13 cellular contexts compared by ENCODE assay signal in genomic region chr13:78431328-78431727, GRCh38.
A peak's percentile ranks its signal among the peaks of the same experiment; 100 is the strongest.
DNase-seq lines count a peak whose midpoint lies in the region; TF ChIP-seq lines count a peak whose summit lies in the region.
"Had no signal": no experiment of that assay in that cellular context is flagged by ENCODE, and none has a peak within 500 bp of the region (broad histone marks: within the 10 kb centered on the region; RNA-seq: fewer than 3 reads in every experiment).

No MANE protein-coding gene starts in this region.

- no peak overlapping the region for H3K4ac ChIP-seq in neuronal stem cell (ENCODE audit: low read length)

- H3K9me3 Mint-ChIP-seq in Caco-2 (ENCODE audit: unreplicated experiment), result no peaks in the 10 kb centered on the region
- H3K9me3 Mint-ChIP-seq: CD4-positive, alpha-beta T cell had no signal

- no peak overlapping the region for H3K23ac ChIP-seq in neuronal stem cell (ENCODE audit: low read depth, low read length, poor library complexity)

- H3K9me3 ChIP-seq in Caco-2 (no peaks in the 10 kb centered on the region), Loucy (ENCODE audit: insufficient read depth, low read depth, low read length) (no peaks in the 10 kb centered on the region), neuronal stem cell (replicated peaks in 1 of 2; ENCODE audit: control insufficient read depth in 2 of 2, insufficient read depth in 1 of 2, low read depth in 1 of 2, low read length in 2 of 2) (no peaks in the 10 kb centered on the region)

- no peaks in the 10 kb centered on the region for H3K79me1 ChIP-seq in neuronal stem cell (ENCODE audit: low read depth, low read length)

- H3F3A ChIP-seq in Loucy (ENCODE audit: low read depth), result no peaks in the 10 kb centered on the region

- no peaks in the 10 kb centered on the region for H3K9me2 ChIP-seq in Loucy (replicated peaks; ENCODE audit: low read depth, low read length)

- TF ChIP-seq CTCF in Caco-2 (IDR thresholded peaks at IDR 0.05; ENCODE audit: insufficient read depth in 1 of 2, low read depth in 1 of 2, low read length in 1 of 2, severe bottlenecking in 1 of 2, unreplicated experiment in 1 of 2), result no peak
- TF ChIP-seq CTCF in Loucy (conservative IDR thresholded peaks at IDR 0.05; ENCODE audit: low read length), result no peak

- no peaks in the 10 kb centered on the region for H3K79me2 ChIP-seq in Loucy (ENCODE audit: insufficient read depth, low read length)

- CTCF ChIA-PET in Caco-2 (lab: Charles Lee), result interaction anchor here (1.2 kb wide), 1 partner anchor 294 kb away, joined by 3 read pairs; no protein-coding TSS in a partner anchor

- H3K4me3 Mint-ChIP-seq in Caco-2 (ENCODE audit: unreplicated experiment), result no peak overlapping the region
- H3K4me3 Mint-ChIP-seq: B cell; CD4-positive, alpha-beta T cell had no signal

- H2BK12ac ChIP-seq in neuronal stem cell (ENCODE audit: low read length), result no peak overlapping the region

- peaks cover 33% of the 10 kb centered on the region for H3K4me1 ChIP-seq in Caco-2
- peaks cover 4% of the 10 kb centered on the region for H3K4me1 ChIP-seq in Loucy (ENCODE audit: insufficient read depth, low read length, poor library complexity, severe bottlenecking)
- H3K4me1 ChIP-seq in neuronal stem cell (ENCODE audit: control insufficient read depth in 2 of 2, insufficient read depth in 1 of 2, low read depth in 1 of 2, low read length in 2 of 2), result peaks cover 10 to 15% of the 10 kb centered on the region in 2 donors

- H3K4me3 ChIP-seq in Caco-2 (ENCODE audit: low read depth, low read length) (no peak overlapping the region), Loucy (ENCODE audit: low read length, poor library complexity, severe bottlenecking) (no peak overlapping the region), neuronal stem cell (ENCODE audit: low read length in 2 of 2) (no peak overlapping the region)
- H3K4me3 ChIP-seq: GM12878, GM23248 had no signal

- no peaks in the 10 kb centered on the region for H3K4me1 Mint-ChIP-seq in Caco-2 (ENCODE audit: low read depth, unreplicated experiment)
- H3K4me1 Mint-ChIP-seq: B cell had no signal

- H3K36me3 ChIP-seq in Caco-2 (ENCODE audit: control insufficient read depth, insufficient read depth, low read length) (no peaks in the 10 kb centered on the region), Loucy (ENCODE audit: insufficient read depth, low read length) (no peaks in the 10 kb centered on the region), neuronal stem cell (replicated peaks in 1 of 2; ENCODE audit: control insufficient read depth in 2 of 2, insufficient read depth in 2 of 2, low read length in 2 of 2) (no peaks in the 10 kb centered on the region)

- H2AFZ ChIP-seq in Loucy (ENCODE audit: low read length) (0 out of 2 replicates have a peak overlapping the region, but pooled peaks have one; percentile 6), neuronal stem cell (ENCODE audit: low read length) (peak overlapping the region; percentile 92)
- H2AFZ ChIP-seq: GM23248 had no signal

- H2BK15ac ChIP-seq in neuronal stem cell (ENCODE audit: low read length), result no peak overlapping the region

- POLR2A ChIA-PET in Caco-2 (lab: Charles Lee), result no interaction called here

- H3K36me3 Mint-ChIP-seq in Caco-2 (ENCODE audit: insufficient read depth, unreplicated experiment), result no peaks in the 10 kb centered on the region

- no CpG with 5 or more reads among the region's 1 CpG for WGBS in neuronal stem cell (ENCODE audit: extremely low coverage in 2 of 2, insufficient read length in 2 of 2, insufficient replicate concordance in 1 of 2), 2 donors

- no peaks in the 10 kb centered on the region for H4K20me1 ChIP-seq in Loucy (ENCODE audit: insufficient read depth, low read length, poor library complexity, severe bottlenecking)

- H2BK5ac ChIP-seq in neuronal stem cell (ENCODE audit: low read length), result no peak overlapping the region

- H4K91ac ChIP-seq in neuronal stem cell (ENCODE audit: low read depth, low read length, poor library complexity), result no peak overlapping the region

- no peak overlapping the region for H2BK120ac ChIP-seq in neuronal stem cell (ENCODE audit: low read depth, low read length)

- no peak overlapping the region for H3K27ac ChIP-seq in neuronal stem cell (replicated peaks; ENCODE audit: low read length)
- H3K27ac ChIP-seq: GM23248 had no signal

- no peak overlapping the region for H3K4me2 ChIP-seq in Loucy (ENCODE audit: low read depth, low read length, poor library complexity, severe bottlenecking)
- no peak overlapping the region for H3K4me2 ChIP-seq in neuronal stem cell (ENCODE audit: insufficient read depth, low read length, poor library complexity, severe bottlenecking)

- no peak overlapping the region for H4K8ac ChIP-seq in neuronal stem cell (ENCODE audit: low read depth, low read length)

- H3K14ac ChIP-seq in neuronal stem cell (ENCODE audit: low read length), result no peak overlapping the region

- H3K9ac ChIP-seq in Loucy (ENCODE audit: low read depth, low read length, poor library complexity, severe bottlenecking), result no peak overlapping the region
- no peak overlapping the region for H3K9ac ChIP-seq in neuronal stem cell (ENCODE audit: low read depth, low read length, poor library complexity)
- H3K9ac ChIP-seq: GM23248 had no signal

- H3K27me3 ChIP-seq in Caco-2 (replicated peaks; ENCODE audit: control insufficient read depth, insufficient read depth, low read length), result no peaks in the 10 kb centered on the region
- H3K27me3 ChIP-seq in Loucy (ENCODE audit: insufficient read depth, low read length, poor library complexity, severe bottlenecking), result no peaks in the 10 kb centered on the region
- no peaks in the 10 kb centered on the region for H3K27me3 ChIP-seq in neuronal stem cell (ENCODE audit: control insufficient read depth in 3 of 3, insufficient read depth in 3 of 3, low read depth in 1 of 3, low read length in 3 of 3)

- DNase-seq in Caco-2, result no peak
- peak; percentile 23 for DNase-seq in foreskin melanocyte
- no peak for DNase-seq in neuronal stem cell (ENCODE audit: low spot score)
- no peak for DNase-seq in NCI-H526 treated with DMSO at 0.1 percent for 48 hours (lab: John Stamatoyannopoulos, UW)
- DNase-seq in SKM-1 (lab: John Stamatoyannopoulos, UW; ENCODE audit: unreplicated experiment), result no peak
- DNase-seq in KG1 (lab: John Stamatoyannopoulos, UW), result no peak
- DNase-seq: C1 segment of cervical spinal cord; CD4-positive, alpha-beta T cell; DMS79; GM23248 had no signal

- intact Hi-C loops in Caco-2 (cut with micrococcal nuclease; ENCODE audit: unreplicated experiment), result loop anchor here (10.0 kb wide), 1 partner anchor 297 kb away; no protein-coding TSS in a partner anchor

- H3K27ac Mint-ChIP-seq in Caco-2 (ENCODE audit: unreplicated experiment), result peak overlapping the region; percentile 66
- H3K27ac Mint-ChIP-seq: B cell; CD4-positive, alpha-beta T cell had no signal

- BruUV-seq in Caco-2 (replicated peaks; lab: Mats Ljungman, UMichigan), result no TSS peak

- H3K18ac ChIP-seq in neuronal stem cell (ENCODE audit: low read length), result no peak overlapping the region

- no peak overlapping the region for H2AK5ac ChIP-seq in neuronal stem cell (ENCODE audit: low read depth, low read length)

- H3K27me3 Mint-ChIP-seq in Caco-2 (ENCODE audit: insufficient read depth, unreplicated experiment), result no peaks in the 10 kb centered on the region
- H3K27me3 Mint-ChIP-seq: B cell had no signal
